Comparison of ENCODE assay signal across 8 cellular contexts in genomic region chr3:52004158-52004787, GRCh38. TPM values are rescaled to one million over a fixed set of nuclear protein-coding genes. Genes with fewer than 3 reads are reported as not detected.
A peak's percentile ranks its signal among the peaks of the same experiment; 100 is the strongest.
DNase-seq lines count a peak whose midpoint lies in the region; ATAC-seq and TF ChIP-seq lines count a peak whose summit lies in the region.

No MANE protein-coding gene starts in this region.

- no peaks in the 10 kb centered on the region for H3K36me3 ChIP-seq in sigmoid colon

- TF ChIP-seq CTCF in GM13977 (IDR thresholded peaks at IDR 0.05; ENCODE audit: extremely low read depth, insufficient read depth, missing control alignments) (peak; percentile 50), sigmoid colon (IDR thresholded peaks at IDR 0.05) (peak in 3 of 4 experiments; percentile 12 to 35 (median 17))

- H3K27me3 ChIP-seq in sigmoid colon, result no peaks in the 10 kb centered on the region

- TF ChIP-seq POLR2A in sigmoid colon (IDR thresholded peaks at IDR 0.05), result no peak

- peak; percentile 53 for ATAC-seq in SK-N-SH treated with all-trans-retinoic acid at 6 μM for 48 hours
- ATAC-seq in GM21737 (IDR thresholded peaks at IDR 0.05; ENCODE audit: unreplicated experiment), result no peak
- no peak for ATAC-seq in GM19397 (IDR thresholded peaks at IDR 0.05; ENCODE audit: unreplicated experiment)

- peaks cover 0 to 19% (median 15%) of the 10 kb centered on the region in 4 donors for H3K4me1 ChIP-seq in sigmoid colon

- H3K4me3 ChIP-seq in sigmoid colon, result no peak overlapping the region

- no peak for TF ChIP-seq EP300 in sigmoid colon (IDR thresholded peaks at IDR 0.05)

- 58 to 61% methylated on average over 16 of the region's 16 CpGs for WGBS in sigmoid colon, 2 donors

- peak; percentile 59 for DNase-seq in GM13977 (ENCODE audit: low spot score)
- peak; percentile 83 for DNase-seq in globus pallidus (ENCODE audit: low spot score)
- DNase-seq in sigmoid colon, result no peak
- DNase-seq in NK-92 (lab: John Stamatoyannopoulos, UW; ENCODE audit: unreplicated experiment), result no peak
- no peak for DNase-seq in stimulated activated CD4-positive, alpha-beta T cell treated with anti-CD3 and anti-CD28 coated beads, Interleukin-4, amount 100 ng/mL, for 4 hours

- H3K27ac ChIP-seq in sigmoid colon, result no peak overlapping the region

- intact Hi-C loops in sigmoid colon (cut with DNase I), result loop anchor here (5.0 kb wide), 1 partner anchor 333 kb away; no protein-coding TSS in a partner anchor

- H3K9me3 ChIP-seq in sigmoid colon, result no peaks in the 10 kb centered on the region

- in situ Hi-C loops in GM13977 (cut with MboI; ENCODE audit: low pct_unique_long_range_greater_than_20kb, low sequenced_read_pairs, unreplicated experiment), result loop anchor here (5.0 kb wide), 1 partner anchor 138 kb away; no protein-coding TSS in a partner anchor

TF ChIP-seq in SK-N-SH treated with all-trans-retinoic acid at 6 μM for 48 hours, 23 proteins besides CTCF, POLR2A, EP300 and RAD21:
- TF ChIP-seq SNAI2 (CRISPR knock-in tag; IDR thresholded peaks at IDR 0.05), result no peak
- no peak for TF ChIP-seq ZNF8 (CRISPR knock-in tag; IDR thresholded peaks at IDR 0.05)

RNA-seq across cellular contexts. Expression of gene RPL29, which starts 8.6 kb away (rescaled TPM):
- 1,000 to 10,000 TPM; 1,247 to 2,632 (median 2,024) TPM for total RNA-seq in sigmoid colon
- polyA plus RNA-seq in sigmoid colon, result 1,000 to 10,000 TPM; 1,880 to 2,993 (median 2,094) TPM

RNA-seq across cellular contexts. Expression of gene ACY1, which starts 20.9 kb away (rescaled TPM):
- total RNA-seq in sigmoid colon, result 10 to 100 TPM in 3 of 4 donors, 1 to 10 TPM in 1; 1.4 to 25.3 (median 16.6) TPM
- 100 to 1,000 TPM; 122 to 279 (median 146) TPM for polyA plus RNA-seq in sigmoid colon

RNA-seq across cellular contexts. Expression of gene ABHD14A, which starts 29.4 kb away (rescaled TPM):
- total RNA-seq in sigmoid colon, result 10 to 100 TPM; 16.3 to 35.3 (median 22.1) TPM
- polyA plus RNA-seq in sigmoid colon, result 10 to 100 TPM in 1 of 3 donors, 1 to 10 TPM in 2; 3.2 to 14.9 (median 7.2) TPM

RNA-seq across cellular contexts. Expression of gene ABHD14B, which starts 30.4 kb away (rescaled TPM):
- total RNA-seq in sigmoid colon, result 10 to 100 TPM; 48.5 to 72.4 (median 51.7) TPM
- polyA plus RNA-seq in sigmoid colon, result 100 to 1,000 TPM in 2 of 3 donors, 10 to 100 TPM in 1; 62.4 to 117 (median 105) TPM

RNA-seq across cellular contexts. Expression of gene PCBP4, which starts 37.0 kb away (rescaled TPM):
- 100 to 1,000 TPM; 256 to 292 (median 268) TPM for total RNA-seq in sigmoid colon
- polyA plus RNA-seq in sigmoid colon, result 10 to 100 TPM; 15.6 to 19.8 (median 17.3) TPM

Comparison
In these comparisons a context has a peak if more than half of its experiments do, and no peak if none do; other contexts are left out.
1. DNase-seq: peak in GM13977 (single experiment) and globus pallidus (single experiment); none in sigmoid colon (single experiment), NK-92 (single experiment) and stimulated activated CD4-positive, alpha-beta T cell treated with anti-CD3 and anti-CD28 coated beads, Interleukin-4, amount 100 ng/mL, for 4 hours (0 of 2).